13 cellular contexts compared by ENCODE assay signal in the genomic region with DNA sequence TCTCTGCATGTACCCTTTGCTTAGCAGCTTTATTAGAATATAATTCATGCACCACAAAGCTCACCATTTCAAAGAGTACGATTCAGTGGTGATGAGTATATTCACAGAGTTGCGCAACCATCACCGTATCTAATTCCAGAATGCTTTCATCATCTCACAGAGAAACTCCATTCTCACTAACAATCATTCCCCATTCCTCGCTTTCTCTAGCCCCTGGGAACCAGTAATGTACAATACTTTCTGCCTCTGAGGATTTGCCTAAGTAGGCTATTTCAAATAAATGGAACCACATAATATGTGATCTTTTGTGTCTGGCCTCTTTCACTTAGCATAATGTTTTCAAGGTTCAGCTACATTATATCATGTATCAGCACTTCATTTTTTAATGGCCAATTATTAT.
DNase-seq lines count a peak whose midpoint lies in the region; ATAC-seq, FAIRE-seq and TF ChIP-seq lines count a peak whose summit lies in the region.
"Had no signal": no experiment of that assay in that cellular context is flagged by ENCODE, and none has a peak within 500 bp of the region (broad histone marks: within the 10 kb centered on the region; RNA-seq: fewer than 3 reads in every experiment).

No MANE protein-coding gene starts in this region.

- H3K4me3 ChIP-seq in fibroblast of pulmonary artery (replicated peaks; ENCODE audit: low read depth, low read length) (no peak overlapping the region), smooth muscle cell (no peak overlapping the region)
- H3K4me3 ChIP-seq: SJSA1, thoracic aorta had no signal

- H3K36me3 ChIP-seq in smooth muscle cell (ENCODE audit: low read depth) = no peaks in the 10 kb centered on the region
- H3K36me3 ChIP-seq: SJSA1, thoracic aorta had no signal

- H4K20me1 ChIP-seq in smooth muscle cell (ENCODE audit: low read depth) = no peaks in the 10 kb centered on the region

- intact Hi-C loops in Right ventricle myocardium inferior (cut with DNase I) = no loop called here
- intact Hi-C loops in cardiac septum (cut with DNase I) = no loop called here

- ATAC-seq in Right ventricle myocardium inferior (peak; percentile 62), HG02678 (IDR thresholded peaks at IDR 0.05; ENCODE audit: unreplicated experiment) (no peak)

- no peak overlapping the region for H3K9ac ChIP-seq in smooth muscle cell (ENCODE audit: low read depth)

- DNase-seq in Right ventricle myocardium inferior (ENCODE audit: missing footprints) = no peak
- no peak for DNase-seq in cardiac septum (ENCODE audit: low spot score)
- DNase-seq in RCC 7860 (ENCODE audit: low spot score) = peak; percentile 66
- peak; percentile 8 for DNase-seq in fibroblast of pulmonary artery (ENCODE audit: low read depth)
- no peak for DNase-seq in smooth muscle cell (lab: John Stamatoyannopoulos, UW; ENCODE audit: unreplicated experiment)
- DNase-seq in dedifferentiated amniotic fluid mesenchymal stem cell (ENCODE audit: extremely low spot score) = no peak
- DNase-seq in activated CD4-positive, alpha-beta T cell treated with anti-CD3 and anti-CD28 coated beads, Interleukin-2, amount 50 U/mL, for 4 hours = no peak
- DNase-seq: activated naive CD4-positive, alpha-beta T cell treated with Interleukin-2 at 50 U/mL for 16 hours; DMS153; NCI-H1694 treated with DMSO at 0.1 percent for 48 hours had no signal

- H3K79me2 ChIP-seq in smooth muscle cell (ENCODE audit: low read depth) = no peaks in the 10 kb centered on the region

- peak; percentile 81 for FAIRE-seq in RCC 7860 (lab: Jason Lieb, UNC)

- TF ChIP-seq CTCF in fibroblast of pulmonary artery (IDR thresholded peaks at IDR 0.05; ENCODE audit: low read length, missing control alignments) = no peak
- no peak for TF ChIP-seq CTCF in smooth muscle cell (IDR thresholded peaks at IDR 0.05; ENCODE audit: borderline replicate concordance, insufficient read depth, poor library complexity, severe bottlenecking)

- no peaks in the 10 kb centered on the region for H3K9me3 ChIP-seq in smooth muscle cell (replicated peaks; ENCODE audit: low read depth)
- H3K9me3 ChIP-seq: SJSA1, thoracic aorta had no signal

- H3K4me2 ChIP-seq in smooth muscle cell = peak overlapping the region; percentile 46

- H3K27ac ChIP-seq in smooth muscle cell (ENCODE audit: low read depth) = peak overlapping the region; percentile 22
- H3K27ac ChIP-seq: SJSA1, thoracic aorta had no signal

- 47% methylated on average over 4 of the region's 4 CpGs for WGBS in smooth muscle cell (ENCODE audit: low lambda C conversion rate)

- H2AFZ ChIP-seq in smooth muscle cell (ENCODE audit: low read depth) = no peak overlapping the region

- no peaks in the 10 kb centered on the region for H3F3A ChIP-seq in smooth muscle cell (ENCODE audit: low read depth)

- H3K27me3 ChIP-seq in smooth muscle cell (ENCODE audit: low read depth) = no peaks in the 10 kb centered on the region

- H3K4me1 ChIP-seq in smooth muscle cell (ENCODE audit: low read depth) = no peaks in the 10 kb centered on the region
- H3K4me1 ChIP-seq: SJSA1 had no signal

Comparison
In these comparisons a context has a peak if more than half of its experiments do, and no peak if none do; other contexts are left out.
1. DNase-seq: peak in RCC 7860 (single experiment) and fibroblast of pulmonary artery (single experiment); none in Right ventricle myocardium inferior (single experiment), cardiac septum (single experiment), smooth muscle cell (single experiment), dedifferentiated amniotic fluid mesenchymal stem cell (single experiment) and activated CD4-positive, alpha-beta T cell treated with anti-CD3 and anti-CD28 coated beads, Interleukin-2, amount 50 U/mL, for 4 hours (0 of 2).